In genomic region chr18:23578891-23579653, GRCh38 we compare ENCODE assay signal across 12 cellular contexts. TPM values are rescaled to one million over a fixed set of nuclear protein-coding genes. Genes with fewer than 3 reads are reported as not detected.
DNase-seq lines count a peak whose midpoint lies in the region; ATAC-seq lines count a peak whose summit lies in the region.
"Had no signal": no experiment of that assay in that cellular context is flagged by ENCODE, and none has a peak within 500 bp of the region (broad histone marks: within the 10 kb centered on the region; RNA-seq: fewer than 3 reads in every experiment).

No MANE protein-coding gene starts in this region.

- H3K27me3 Mint-ChIP-seq in activated CD4-positive, alpha-beta T cell treated with anti-CD3 and anti-CD28 coated beads, Interleukin-2, amount 10 ng/mL, durations not matched to agents 24 days and 14 days: no peaks in the 10 kb centered on the region
- H3K27me3 Mint-ChIP-seq: activated T-cell treated with anti-CD3 and anti-CD28 coated beads, Interleukin-2, amount 50 U/mL, for 24 hours had no signal

- no peaks in the 10 kb centered on the region for H3K36me3 ChIP-seq in SJCRH30

- intact Hi-C loops in activated CD4-positive, alpha-beta T cell treated with anti-CD3 and anti-CD28 coated beads, Interleukin-2, amount 10 ng/mL, durations not matched to agents 24 days and 14 days (cut with micrococcal nuclease): no loop called here

- H3K36me3 Mint-ChIP-seq in activated CD4-positive, alpha-beta T cell treated with anti-CD3 and anti-CD28 coated beads, Interleukin-2, amount 10 ng/mL, durations not matched to agents 24 days and 14 days (ENCODE audit: low read depth): peaks cover 41% of the 10 kb centered on the region
- peaks cover 58% of the 10 kb centered on the region for H3K36me3 Mint-ChIP-seq in stimulated activated effector memory CD8-positive, alpha-beta T cell treated with anti-CD3 and anti-CD28 coated beads, Interleukin-12 subunit alpha, Interleukin-12 subunit beta, amount 100 ng/mL, for 72 hours

- no peak for ATAC-seq in stimulated activated effector memory CD8-positive, alpha-beta T cell treated with anti-CD3 and anti-CD28 coated beads, Interleukin-12 subunit alpha, Interleukin-12 subunit beta, amount 100 ng/mL, for 72 hours
- ATAC-seq in GM21723 (IDR thresholded peaks at IDR 0.05; ENCODE audit: unreplicated experiment): no peak

- H3K4me1 ChIP-seq in SJCRH30: peaks cover 12% of the 10 kb centered on the region

- no peaks in the 10 kb centered on the region for H3K9me3 Mint-ChIP-seq in activated CD4-positive, alpha-beta T cell treated with anti-CD3 and anti-CD28 coated beads, Interleukin-2, amount 10 ng/mL, durations not matched to agents 24 days and 14 days
- no peaks in the 10 kb centered on the region for H3K9me3 Mint-ChIP-seq in stimulated activated effector memory CD8-positive, alpha-beta T cell treated with anti-CD3 and anti-CD28 coated beads, Interleukin-12 subunit alpha, Interleukin-12 subunit beta, amount 100 ng/mL, for 72 hours
- H3K9me3 Mint-ChIP-seq: activated T-cell treated with anti-CD3 and anti-CD28 coated beads, Interleukin-2, amount 50 U/mL, for 24 hours had no signal

- H3K4me3 ChIP-seq in SJCRH30: no peak overlapping the region
- H3K4me3 ChIP-seq: SK-N-MC had no signal

- no peak overlapping the region for H3K4me3 Mint-ChIP-seq in activated CD4-positive, alpha-beta T cell treated with anti-CD3 and anti-CD28 coated beads, Interleukin-2, amount 10 ng/mL, durations not matched to agents 24 days and 14 days
- peak overlapping the region; percentile 22 for H3K4me3 Mint-ChIP-seq in stimulated activated effector memory CD8-positive, alpha-beta T cell treated with anti-CD3 and anti-CD28 coated beads, Interleukin-12 subunit alpha, Interleukin-12 subunit beta, amount 100 ng/mL, for 72 hours
- H3K4me3 Mint-ChIP-seq: activated T-cell treated with anti-CD3 and anti-CD28 coated beads, Interleukin-2, amount 50 U/mL, for 24 hours had no signal

- H3K27me3 ChIP-seq in SJCRH30: no peaks in the 10 kb centered on the region

- H3K4me1 Mint-ChIP-seq in activated CD4-positive, alpha-beta T cell treated with anti-CD3 and anti-CD28 coated beads, Interleukin-2, amount 10 ng/mL, durations not matched to agents 24 days and 14 days: peaks cover 55% of the 10 kb centered on the region
- H3K4me1 Mint-ChIP-seq in stimulated activated effector memory CD8-positive, alpha-beta T cell treated with anti-CD3 and anti-CD28 coated beads, Interleukin-12 subunit alpha, Interleukin-12 subunit beta, amount 100 ng/mL, for 72 hours: peaks cover 73% of the 10 kb centered on the region

- no peak for DNase-seq in activated CD4-positive, alpha-beta T cell treated with anti-CD3 and anti-CD28 coated beads, Interleukin-2, amount 10 ng/mL, durations not matched to agents 24 days and 14 days
- DNase-seq in activated CD4-positive, alpha-beta T cell treated with anti-CD3 and anti-CD28 coated beads, Interleukin-2, amount 50 U/mL, for 48 hours: no peak
- DNase-seq in SJCRH30 (no peak), fibroblast of gingiva (ENCODE audit: low read depth) (peak; percentile 36), NCI-H1048 (lab: John Stamatoyannopoulos, UW) (no peak), NCI-H2196 (lab: John Stamatoyannopoulos, UW; ENCODE audit: unreplicated experiment) (no peak)
- no peak for DNase-seq in stimulated activated effector memory CD8-positive, alpha-beta T cell treated with anti-CD3 and anti-CD28 coated beads, Interleukin-12 subunit alpha, Interleukin-12 subunit beta, amount 100 ng/mL, for 72 hours (ENCODE audit: low spot score in 2 of 2)
- DNase-seq: activated T-cell treated with anti-CD3 and anti-CD28 coated beads, Interleukin-2, amount 50 U/mL, for 24 hours; islet precursor cell; right cardiac atrium had no signal

- peak overlapping the region; percentile 4 for H3K27ac Mint-ChIP-seq in activated CD4-positive, alpha-beta T cell treated with anti-CD3 and anti-CD28 coated beads, Interleukin-2, amount 10 ng/mL, durations not matched to agents 24 days and 14 days
- peak overlapping the region; percentile 90 for H3K27ac Mint-ChIP-seq in stimulated activated effector memory CD8-positive, alpha-beta T cell treated with anti-CD3 and anti-CD28 coated beads, Interleukin-12 subunit alpha, Interleukin-12 subunit beta, amount 100 ng/mL, for 72 hours
- H3K27ac Mint-ChIP-seq: activated T-cell treated with anti-CD3 and anti-CD28 coated beads, Interleukin-2, amount 50 U/mL, for 24 hours had no signal

- peak overlapping the region; percentile 27 for H3K27ac ChIP-seq in SJCRH30
- H3K27ac ChIP-seq: SK-N-MC had no signal

- no peaks in the 10 kb centered on the region for H3K9me3 ChIP-seq in SJCRH30 (replicated peaks)

RNA-seq across cellular contexts. Expression of gene NPC1, which starts 7.2 kb away (rescaled TPM):
- 26.3 and 29.9 TPM in 2 replicates for total RNA-seq in activated CD4-positive, alpha-beta T cell treated with anti-CD3 and anti-CD28 coated beads, Interleukin-2, amount 10 ng/mL, durations not matched to agents 24 days and 14 days
- 21.3 and 22.4 TPM in 2 replicates for total RNA-seq in SJCRH30 (2014; rRNA removed; shearing (Covaris generic))
